In genomic region chr19:18859676-18860301, GRCh38 we compare ENCODE assay signal across 28 cellular contexts. TPM values are rescaled to one million over a fixed set of nuclear protein-coding genes. Genes with fewer than 3 reads are reported as not detected.
DNase-seq lines count a peak whose midpoint lies in the region; ATAC-seq and TF ChIP-seq lines count a peak whose summit lies in the region.
"Had no signal": no experiment of that assay in that cellular context is flagged by ENCODE, and none has a peak within 500 bp of the region (broad histone marks: within the 10 kb centered on the region; RNA-seq: fewer than 3 reads in every experiment).

No MANE protein-coding gene starts in this region.

- WGBS in thyroid gland, 2 donors, result 65 to 79% methylated on average over 10 to 12 of the region's 12 CpGs

- TF ChIP-seq POLR2A in thyroid gland (IDR thresholded peaks at IDR 0.05), result no peak

- peaks cover 84% of the 10 kb centered on the region for H4K20me1 ChIP-seq in BLaER1

- ATAC-seq in HG02798 (IDR thresholded peaks at IDR 0.05; ENCODE audit: poor library complexity, unreplicated experiment), result no peak
- ATAC-seq: A549; activated naive CD4-positive, alpha-beta T cell treated with anti-CD3 and anti-CD28 coated beads, Interleukin-2, amount 50 U/mL, for 72 hours; esophagus mucosa; GM12878; WTC11 had no signal

- no peaks in the 10 kb centered on the region for H3K27me3 ChIP-seq in BLaER1
- no peaks in the 10 kb centered on the region for H3K27me3 ChIP-seq in thyroid gland

- no peaks in the 10 kb centered on the region for H3K9me3 ChIP-seq in BLaER1
- no peaks in the 10 kb centered on the region for H3K9me3 ChIP-seq in thyroid gland
- H3K9me3 ChIP-seq: A549 had no signal

- peaks cover 46% of the 10 kb centered on the region for H3K4me1 ChIP-seq in BLaER1
- H3K4me1 ChIP-seq in thyroid gland, result peaks cover 0 to 6% of the 10 kb centered on the region in 2 donors
- H3K4me1 ChIP-seq: A549 had no signal

- no peak for TF ChIP-seq CTCF in RWPE1 (conservative IDR thresholded peaks at IDR 0.05; ENCODE audit: low read depth)
- TF ChIP-seq CTCF in fibroblast of pulmonary artery (IDR thresholded peaks at IDR 0.05; ENCODE audit: low read length, missing control alignments), result no peak
- TF ChIP-seq CTCF in thyroid gland (IDR thresholded peaks at IDR 0.05), result no peak

- intact Hi-C loops in thyroid gland (cut with DNase I), result no loop called here

- CTCF ChIA-PET in RWPE1 (lab: Yijun Ruan, JAX), result interaction anchor here (0.7 kb wide), 1 partner anchor 99 kb away, joined by 3 read pairs; no protein-coding TSS in a partner anchor

- POLR2A ChIA-PET in RWPE1 (lab: Yijun Ruan, JAX; ENCODE audit: low non-redundant PET), result no interaction called here

- H3K4me2 ChIP-seq in BLaER1, result peak overlapping the region; percentile 74
- H3K4me2 ChIP-seq: A549 had no signal

- H3K36me3 ChIP-seq in BLaER1 (peaks cover 100% of the 10 kb centered on the region), thyroid gland (peaks cover 97 to 98% of the 10 kb centered on the region in 2 donors)

- H3K27ac ChIP-seq in BLaER1, result peak overlapping the region; percentile 75
- H3K27ac ChIP-seq in RWPE1, result peak overlapping the region; percentile 48
- H3K27ac ChIP-seq in thyroid gland, result no peak overlapping the region
- H3K27ac ChIP-seq: A549, skin epidermis had no signal

- peak overlapping the region; percentile 61 for H3K9ac ChIP-seq in BLaER1

- no peak for DNase-seq in RWPE1 (ENCODE audit: low spot score)
- DNase-seq in fibroblast of pulmonary artery (ENCODE audit: low read depth), result peak; percentile 35
- DNase-seq in lung microvascular endothelial cell (ENCODE audit: low read depth in 2 of 2), result peak; percentile 38 to 83
- no peak for DNase-seq in thyroid gland
- DNase-seq in DMS 273 (lab: John Stamatoyannopoulos, UW; ENCODE audit: unreplicated experiment), result no peak
- DNase-seq in ureter (ENCODE audit: low spot score), result no peak
- DNase-seq: activated CD4-positive, alpha-beta T cell treated with anti-CD3 and anti-CD28 coated beads, Interleukin-2, amount 50 U/mL, for 1 hour; effector memory CD4-positive, alpha-beta T cell; foreskin melanocyte; H7; mammary epithelial cell; NCI-H1092; NCI-H187 treated with DMSO at 0.1 percent for 48 hours; NCI-H2227 treated with DMSO at 0.1 percent for 48 hours; SHP77 treated with DMSO at 0.1 percent for 48 hours; stimulated activated CD4-positive, alpha-beta T cell treated with anti-CD3 and anti-CD28 coated beads, Interleukin-1b, Interleukin-23, amount 100 ng/mL, for 48 hours; SW 1271; T1000 had no signal

- H3K4me3 ChIP-seq in BLaER1 (no peak overlapping the region), fibroblast of pulmonary artery (replicated peaks; ENCODE audit: low read depth, low read length) (no peak overlapping the region), thyroid gland (replicated peaks in 1 of 3) (no peak overlapping the region)
- H3K4me3 ChIP-seq: A549, GM12878, skin epidermis had no signal

RNA-seq across cellular contexts. Expression of gene UPF1, which starts 28.0 kb away (rescaled TPM):
- total RNA-seq in lung microvascular endothelial cell, result 42.9 and 51.6 TPM in 2 replicates
- 100 to 1,000 TPM in 1 of 4 donors, 10 to 100 TPM in 3; 56.7 to 122 (median 79.6) TPM for total RNA-seq in thyroid gland
- 83.4 TPM for total RNA-seq in ureter

RNA-seq across cellular contexts. Expression of gene CERS1, which starts 36.2 kb away (rescaled TPM):
- 2.4 and 5.6 TPM in 2 replicates for total RNA-seq in lung microvascular endothelial cell
- total RNA-seq in thyroid gland, result 1 to 10 TPM in 1 of 4 donors, under 1 TPM in 3; 0.24 to 1.3 (median 0.59) TPM
- total RNA-seq in ureter, result 0.55 TPM
- total RNA-seq: activated T-helper 1 cell treated with anti-CD3 and anti-CD28 coated beads, Interleukin-12 subunit alpha, Interleukin-12 subunit beta, Interleukin-2, Interleukin-4 antibody, amounts not matched to agents 30 ng/mL and 10 ng/mL and 1 ng/mL, durations not matched to agents 14 hours and 24 hours and 36 hours; B cell; esophagus mucosa; GM12878 had no signal

RNA-seq across cellular contexts. Expression of gene COPE, which starts 59.4 kb away (rescaled TPM):
- total RNA-seq in lung microvascular endothelial cell (145 and 149 TPM in 2 replicates), thyroid gland (100 to 1,000 TPM; 192 to 405 (median 329) TPM), ureter (149 TPM)

RNA-seq across cellular contexts. Expression of gene DDX49, which starts 59.7 kb away (rescaled TPM):
- total RNA-seq in lung microvascular endothelial cell, result 38.6 and 40.3 TPM in 2 replicates
- total RNA-seq in thyroid gland, result 10 to 100 TPM; 33.5 to 63.7 (median 46.0) TPM
- 34.4 TPM for total RNA-seq in ureter

Comparison
In these comparisons a context has a peak if more than half of its experiments do, and no peak if none do; other contexts are left out.
1. H3K27ac ChIP-seq: peak in BLaER1 (single experiment) and RWPE1 (single experiment); none in thyroid gland (0 of 3).
2. DNase-seq: peak in fibroblast of pulmonary artery (single experiment) and lung microvascular endothelial cell (2 of 2); none in RWPE1 (single experiment), thyroid gland (0 of 2), DMS 273 (single experiment) and ureter (single experiment).